9 cellular contexts compared by ENCODE assay signal in genomic region chr1:42173961-42174715, GRCh38. TPM values are rescaled to one million over a fixed set of nuclear protein-coding genes. Genes with fewer than 3 reads are reported as not detected.
DNase-seq lines count a peak whose midpoint lies in the region; ATAC-seq and TF ChIP-seq lines count a peak whose summit lies in the region.
"Had no signal": no experiment of that assay in that cellular context is flagged by ENCODE, and none has a peak within 500 bp of the region (broad histone marks: within the 10 kb centered on the region; RNA-seq: fewer than 3 reads in every experiment).

No MANE protein-coding gene starts in this region.

- TF ChIP-seq CTCF in breast epithelium (IDR thresholded peaks at IDR 0.05) = no peak

- peaks cover 0 to 2% (median 0%) of the 10 kb centered on the region in 4 donors for H3K4me1 Mint-ChIP-seq in CD4-positive, CD25-positive, alpha-beta regulatory T cell

- H3K36me3 ChIP-seq in CD4-positive, CD25-positive, alpha-beta regulatory T cell (ENCODE audit: control insufficient read depth, insufficient read depth, low read length) = no peaks in the 10 kb centered on the region
- no peaks in the 10 kb centered on the region for H3K36me3 ChIP-seq in breast epithelium

- no peaks in the 10 kb centered on the region for H3K9me3 ChIP-seq in CD4-positive, CD25-positive, alpha-beta regulatory T cell (ENCODE audit: control insufficient read depth in 2 of 2, low read length in 2 of 2)
- no peaks in the 10 kb centered on the region for H3K9me3 ChIP-seq in breast epithelium

- no peak for DNase-seq in CD4-positive, CD25-positive, alpha-beta regulatory T cell
- DNase-seq in HCEC 1CT (peak; percentile 41), breast epithelium (ENCODE audit: low spot score in 2 of 2) (peak in 1 of 2 donors; percentile 91), inferior parietal cortex (ENCODE audit: extremely low spot score) (peak; percentile 32), activated gamma-delta T cell (lab: John Stamatoyannopoulos, UW) (no peak)
- DNase-seq in stimulated activated CD4-positive, alpha-beta T cell treated with anti-CD3 and anti-CD28 coated beads, Interleukin-2, amount 100 ng/mL, for 48 hours = no peak

- no peaks in the 10 kb centered on the region for H3K27me3 ChIP-seq in CD4-positive, CD25-positive, alpha-beta regulatory T cell (ENCODE audit: control insufficient read depth, insufficient read depth, low read length)
- H3K27me3 ChIP-seq in breast epithelium = no peaks in the 10 kb centered on the region

- peaks cover 3% of the 10 kb centered on the region for H3K36me3 Mint-ChIP-seq in CD4-positive, CD25-positive, alpha-beta regulatory T cell

- H3K4me1 ChIP-seq in CD4-positive, CD25-positive, alpha-beta regulatory T cell (ENCODE audit: control insufficient read depth, insufficient read depth, low read length, poor library complexity, severe bottlenecking) = no peaks in the 10 kb centered on the region
- H3K4me1 ChIP-seq in breast epithelium = peaks cover 9 to 17% of the 10 kb centered on the region in 2 donors

- no peak overlapping the region for H3K4me3 ChIP-seq in CD4-positive, CD25-positive, alpha-beta regulatory T cell (ENCODE audit: low read depth, low read length)
- peak overlapping the region in 1 of 3 donors; percentile 15 for H3K4me3 ChIP-seq in breast epithelium

- no peak for ATAC-seq in CD4-positive, CD25-positive, alpha-beta regulatory T cell (ENCODE audit: low read depth in 2 of 2)
- no peak for ATAC-seq in HG02588 (IDR thresholded peaks at IDR 0.05; ENCODE audit: unreplicated experiment)

- H3K4me3 Mint-ChIP-seq in CD4-positive, CD25-positive, alpha-beta regulatory T cell = no peak overlapping the region
- H3K4me3 Mint-ChIP-seq: activated T-cell treated with anti-CD3 and anti-CD28 coated beads, Interleukin-2, amount 50 U/mL, for 72 hours had no signal

- no peaks in the 10 kb centered on the region for H3K9me3 Mint-ChIP-seq in CD4-positive, CD25-positive, alpha-beta regulatory T cell
- H3K9me3 Mint-ChIP-seq: activated T-cell treated with anti-CD3 and anti-CD28 coated beads, Interleukin-2, amount 50 U/mL, for 72 hours had no signal

- intact Hi-C loops in breast epithelium (cut with DNase I; ENCODE audit: low total_unique reads) = loop anchor here (1.0 kb wide), 1 partner anchor 26 kb away; no protein-coding TSS in a partner anchor

- no peak for TF ChIP-seq POLR2A in breast epithelium (IDR thresholded peaks at IDR 0.05)

- no peaks in the 10 kb centered on the region for H3K27me3 Mint-ChIP-seq in CD4-positive, CD25-positive, alpha-beta regulatory T cell

- H3K27ac Mint-ChIP-seq in CD4-positive, CD25-positive, alpha-beta regulatory T cell = peak overlapping the region in 2 of 3 donors; percentile 29 to 46
- H3K27ac Mint-ChIP-seq: activated T-cell treated with anti-CD3 and anti-CD28 coated beads, Interleukin-2, amount 50 U/mL, for 72 hours had no signal

- no peak overlapping the region for H3K27ac ChIP-seq in CD4-positive, CD25-positive, alpha-beta regulatory T cell (ENCODE audit: insufficient read depth, low read length, poor library complexity, severe bottlenecking)
- peak overlapping the region; percentile 81 to 86 for H3K27ac ChIP-seq in breast epithelium

RNA-seq across cellular contexts. Expression of gene GUCA2A, which starts 9.6 kb away (rescaled TPM):
- not detected for total RNA-seq in CD4-positive, CD25-positive, alpha-beta regulatory T cell
- not detected for polyA plus RNA-seq in CD4-positive, CD25-positive, alpha-beta regulatory T cell
- total RNA-seq in breast epithelium = 1 to 10 TPM in 1 of 3 donors, not detected in 2; 8.8 TPM
- total RNA-seq: activated T-cell treated with anti-CD3 and anti-CD28 coated beads, Interleukin-2, amount 50 U/mL, for 72 hours; aorta had no signal

RNA-seq across cellular contexts. Expression of gene GUCA2B, which starts 20.9 kb away (rescaled TPM):
- total RNA-seq in CD4-positive, CD25-positive, alpha-beta regulatory T cell = not detected
- polyA plus RNA-seq in CD4-positive, CD25-positive, alpha-beta regulatory T cell = not detected
- total RNA-seq in breast epithelium = not detected
- total RNA-seq: activated T-cell treated with anti-CD3 and anti-CD28 coated beads, Interleukin-2, amount 50 U/mL, for 72 hours; aorta had no signal

Comparison
In these comparisons a context has a peak if more than half of its experiments do, and no peak if none do; other contexts are left out.
1. DNase-seq: peak in HCEC 1CT (single experiment) and inferior parietal cortex (single experiment); none in CD4-positive, CD25-positive, alpha-beta regulatory T cell (0 of 3), activated gamma-delta T cell (single experiment) and stimulated activated CD4-positive, alpha-beta T cell treated with anti-CD3 and anti-CD28 coated beads, Interleukin-2, amount 100 ng/mL, for 48 hours (0 of 2).